ENCODE assay signal across 1 cellular context in genomic region chr6:167287513-167288048, GRCh38.
TF ChIP-seq lines count a peak whose summit lies in the region.

No MANE protein-coding gene starts in this region.

TF ChIP-seq in H1, 55 proteins besides CTCF, POLR2A, EP300 and RAD21:
- TF ChIP-seq EZH2 (IDR thresholded peaks at IDR 0.05; ENCODE audit: low read depth, low read length, severe bottlenecking) (no peak), NRF1 (IDR thresholded peaks at IDR 0.05; ENCODE audit: low read depth, low read length) (no peak), HDAC6 (IDR thresholded peaks at IDR 0.05; ENCODE audit: low read depth, low read length) (no peak), CREB1 (IDR thresholded peaks at IDR 0.05) (no peak), RXRA (IDR thresholded peaks at IDR 0.05; ENCODE audit: insufficient read depth, low read depth, low read length) (no peak), TEAD4 (IDR thresholded peaks at IDR 0.05; ENCODE audit: low read depth, low read length) (no peak), GABPA (IDR thresholded peaks at IDR 0.05; ENCODE audit: borderline replicate concordance, insufficient read depth, low read length) (no peak), BACH1 (IDR thresholded peaks at IDR 0.05; ENCODE audit: low read length) (no peak), PHF8 (conservative IDR thresholded peaks at IDR 0.05; ENCODE audit: low read depth, low read length) (no peak)
TF ChIP-seq in H1: peak in this region for 0.
